Comparison of ENCODE assay signal across 8 cellular contexts in genomic region chr10:114043532-114044250, GRCh38. TPM values are rescaled to one million over a fixed set of nuclear protein-coding genes. Genes with fewer than 3 reads are reported as not detected.
A peak's percentile ranks its signal among the peaks of the same experiment; 100 is the strongest.
DNase-seq lines count a peak whose midpoint lies in the region; ATAC-seq and TF ChIP-seq lines count a peak whose summit lies in the region.

Gene ADRB1 (plus strand): TSS chr10:114043866. CDS start chr10:114044133, 267 bp downstream.

- H3K27me3 ChIP-seq in RWPE2 (ENCODE audit: insufficient read depth, poor library complexity, severe bottlenecking) (peaks cover 5% of the 10 kb centered on the region), iPS DF 6.9 (ENCODE audit: control insufficient read depth, insufficient read depth, low read length) (peaks cover 33% of the 10 kb centered on the region)

- no peak within 1 kb of the TSS for H3K27ac ChIP-seq in RWPE2 (ENCODE audit: poor library complexity, severe bottlenecking)
- H3K27ac ChIP-seq in iPS DF 6.9 (ENCODE audit: low read length), result no peak within 1 kb of the TSS

- H3K9me3 ChIP-seq in RWPE2 (ENCODE audit: severe bottlenecking), result no peaks in the 10 kb centered on the region
- no peaks in the 10 kb centered on the region for H3K9me3 ChIP-seq in iPS DF 6.9 (ENCODE audit: control insufficient read depth, insufficient read depth, low read length)

- H3K36me3 ChIP-seq in RWPE2 (ENCODE audit: low read depth) (no peaks in the 10 kb centered on the region), iPS DF 6.9 (ENCODE audit: control insufficient read depth, insufficient read depth, low read length) (no peaks in the 10 kb centered on the region)

- WGBS in iPS DF 6.9 (ENCODE audit: insufficient coverage, insufficient read length), result no CpG with 5 or more reads among the region's 91 CpGs

- in situ Hi-C loops in astrocyte of the spinal cord (cut with HindIII; ENCODE audit: low sequenced_read_pairs), result no loop called here

- no peak for TF ChIP-seq CTCF in RWPE2 (IDR thresholded peaks at IDR 0.05; ENCODE audit: poor library complexity, severe bottlenecking)
- no peak for TF ChIP-seq CTCF in astrocyte of the spinal cord (IDR thresholded peaks at IDR 0.05; ENCODE audit: low read depth, low read length)

- peaks cover 5% of the 10 kb centered on the region for H3K4me1 ChIP-seq in RWPE2 (ENCODE audit: insufficient read depth, poor library complexity, severe bottlenecking)
- peaks cover 8% of the 10 kb centered on the region for H3K4me1 ChIP-seq in iPS DF 6.9 (ENCODE audit: control insufficient read depth, insufficient read depth, low read length)

- ATAC-seq in GM18909 (IDR thresholded peaks at IDR 0.05; ENCODE audit: poor library complexity, unreplicated experiment) (peak; percentile 48), RWPE2 (ENCODE audit: low read depth) (peak; percentile 81)

- peak; percentile 48 for DNase-seq in AG20443 (ENCODE audit: low spot score)
- peak; percentile 70 for DNase-seq in HT-29 (ENCODE audit: low spot score)
- DNase-seq in RWPE2 (ENCODE audit: low spot score), result peak; percentile 88
- peak; percentile 58 for DNase-seq in astrocyte of the spinal cord (ENCODE audit: low read depth, low spot score)
- peak; percentile 22 for DNase-seq in iPS DF 6.9 (ENCODE audit: low read depth, low spot score)
- peak; percentile 92 for DNase-seq in putamen (ENCODE audit: low spot score)
- no peak for DNase-seq in NCI-H446 treated with DMSO at 0.1 percent for 48 hours (lab: John Stamatoyannopoulos, UW)

- H3K4me3 ChIP-seq in RWPE2 (ENCODE audit: severe bottlenecking), result peak within 1 kb of the TSS; percentile 63
- H3K4me3 ChIP-seq in astrocyte of the spinal cord (ENCODE audit: low read depth, low read length), result peak within 1 kb of the TSS; percentile 39
- H3K4me3 ChIP-seq in iPS DF 6.9 (ENCODE audit: low read length), result peak within 1 kb of the TSS; percentile 58; the same call in 1 of the 2 replicates

RNA-seq across cellular contexts. Expression of gene ADRB1, which starts in this region (rescaled TPM):
- total RNA-seq in HT-29 (2014; rRNA removed; shearing (Covaris generic)), result 1.3 and 1.4 TPM in 2 replicates
